ENCODE assay signal across 10 cellular contexts in genomic region chr4:139951051-139951450, GRCh38.
A peak's percentile ranks its signal among the peaks of the same experiment; 100 is the strongest.
DNase-seq lines count a peak whose midpoint lies in the region; ATAC-seq, FAIRE-seq and TF ChIP-seq lines count a peak whose summit lies in the region.
"Had no signal": no experiment of that assay in that cellular context is flagged by ENCODE, and none has a peak within 500 bp of the region (broad histone marks: within the 10 kb centered on the region; RNA-seq: fewer than 3 reads in every experiment).

No MANE protein-coding gene starts in this region.

- no peaks in the 10 kb centered on the region for H3K36me3 ChIP-seq in CD4-positive, alpha-beta memory T cell (ENCODE audit: insufficient read depth, low read length)
- no peaks in the 10 kb centered on the region for H3K36me3 ChIP-seq in keratinocyte (ENCODE audit: control insufficient read depth in 2 of 2, extremely low read depth in 1 of 2, insufficient read depth in 2 of 2, low read length in 2 of 2)
- no peaks in the 10 kb centered on the region for H3K36me3 ChIP-seq in sigmoid colon
- H3K36me3 ChIP-seq: neutrophil, suprapubic skin had no signal

- intact Hi-C loops in CD4-positive, alpha-beta memory T cell (cut with micrococcal nuclease): no loop called here
- intact Hi-C loops in activated CD4-positive, alpha-beta memory T cell treated with anti-CD3 and anti-CD28 coated beads for 36 hours (cut with micrococcal nuclease): loop anchor here (1.0 to 2.0 kb wide), 2 partner anchors 93 to 294 kb away; no protein-coding TSS in a partner anchor
- intact Hi-C loops in sigmoid colon (cut with DNase I): no loop called here

- 72 to 88% methylated on average over 2 of the region's 2 CpGs for WGBS in sigmoid colon, 2 donors

- no peak for DNase-seq in CD4-positive, alpha-beta memory T cell
- DNase-seq in activated CD4-positive, alpha-beta memory T cell treated with anti-CD3 and anti-CD28 coated beads for 36 hours: peak; percentile 49
- DNase-seq in keratinocyte (ENCODE audit: low read depth, low spot score) (no peak), NCI-H146 (lab: John Stamatoyannopoulos, UW) (no peak), RWPE1 (ENCODE audit: low spot score) (no peak), sigmoid colon (no peak), GM10266 (ENCODE audit: extremely low spot score) (no peak)

- H3K9me1 ChIP-seq in keratinocyte (ENCODE audit: control insufficient read depth, extremely low read depth, insufficient read depth, low read length): no peaks in the 10 kb centered on the region

- no peak overlapping the region for H3K4me3 ChIP-seq in CD4-positive, alpha-beta memory T cell (ENCODE audit: low read length in 2 of 2)
- H3K4me3 ChIP-seq in keratinocyte (ENCODE audit: control insufficient read depth in 2 of 3, extremely low read depth in 1 of 3, insufficient read depth in 2 of 3, low read depth in 1 of 3, low read length in 3 of 3) (no peak overlapping the region), sigmoid colon (no peak overlapping the region)
- H3K4me3 ChIP-seq: suprapubic skin had no signal

- H3K4me1 ChIP-seq in CD4-positive, alpha-beta memory T cell (ENCODE audit: insufficient read depth, low read length): no peaks in the 10 kb centered on the region
- peaks cover 5% of the 10 kb centered on the region for H3K4me1 ChIP-seq in keratinocyte (ENCODE audit: control insufficient read depth, extremely low read depth, insufficient read depth, low read length)
- peaks cover 0 to 15% (median 10%) of the 10 kb centered on the region in 4 donors for H3K4me1 ChIP-seq in sigmoid colon

- no peaks in the 10 kb centered on the region for H3K36me3 Mint-ChIP-seq in CD4-positive, alpha-beta memory T cell
- no peaks in the 10 kb centered on the region for H3K36me3 Mint-ChIP-seq in activated CD4-positive, alpha-beta memory T cell treated with anti-CD3 and anti-CD28 coated beads for 36 hours

- no peak overlapping the region for H3K9ac ChIP-seq in keratinocyte (ENCODE audit: control insufficient read depth, extremely low read depth, insufficient read depth, low read length)

- TF ChIP-seq CTCF in keratinocyte (optimal IDR thresholded peaks at IDR 0.05 in 1 of 3, IDR thresholded peaks at IDR 0.05 in 1 of 3, conservative IDR thresholded peaks at IDR 0.05 in 1 of 3; ENCODE audit: extremely low read depth in 1 of 3, insufficient read depth in 2 of 3, low read length in 3 of 3) (no peak), RWPE1 (conservative IDR thresholded peaks at IDR 0.05; ENCODE audit: low read depth) (no peak), sigmoid colon (IDR thresholded peaks at IDR 0.05) (no peak), GM10266 (IDR thresholded peaks at IDR 0.05; ENCODE audit: control insufficient read depth, insufficient read depth, low read depth, missing control alignments) (no peak)

- peaks cover 3 to 6% of the 10 kb centered on the region in 2 donors for H3K27me3 Mint-ChIP-seq in CD4-positive, alpha-beta memory T cell
- peaks cover 2% of the 10 kb centered on the region for H3K27me3 Mint-ChIP-seq in activated CD4-positive, alpha-beta memory T cell treated with anti-CD3 and anti-CD28 coated beads for 36 hours

- no peaks in the 10 kb centered on the region for H3K9me3 ChIP-seq in CD4-positive, alpha-beta memory T cell (ENCODE audit: control insufficient read depth in 1 of 2, low read length in 2 of 2)
- H3K9me3 ChIP-seq in keratinocyte (ENCODE audit: control insufficient read depth, low read depth, low read length): no peaks in the 10 kb centered on the region
- no peaks in the 10 kb centered on the region for H3K9me3 ChIP-seq in sigmoid colon
- H3K9me3 ChIP-seq: neutrophil, suprapubic skin had no signal

- H4K20me1 ChIP-seq in keratinocyte (ENCODE audit: control insufficient read depth, extremely low read depth, insufficient read depth, low read length): no peaks in the 10 kb centered on the region

- H3K27ac Mint-ChIP-seq in CD4-positive, alpha-beta memory T cell: peak overlapping the region in 4 of 7 donors; percentile 0 to 41 (median 6)
- H3K27ac Mint-ChIP-seq in activated CD4-positive, alpha-beta memory T cell treated with anti-CD3 and anti-CD28 coated beads for 36 hours: peak overlapping the region; percentile 36

- dilution Hi-C loops in keratinocyte (cut with MboI; ENCODE audit: extremely low pct_ligation_motif_present, low sequenced_read_pairs): no loop called here

- CTCF ChIA-PET in CD4-positive, alpha-beta memory T cell (lab: Charles Lee; ENCODE audit: partially characterized antibody): no interaction called here
- CTCF ChIA-PET in activated CD4-positive, alpha-beta memory T cell treated with anti-CD3 and anti-CD28 coated beads for 36 hours (lab: Charles Lee): interaction anchor here (1.9 kb wide), 1 partner anchor 302 kb away, joined by 7 read pairs; no protein-coding TSS in a partner anchor
- CTCF ChIA-PET in RWPE1 (lab: Yijun Ruan, JAX): interaction anchor here (0.6 kb wide), 1 partner anchor 301 kb away, joined by 3 read pairs; no protein-coding TSS in a partner anchor

- no peaks in the 10 kb centered on the region for H3K79me2 ChIP-seq in keratinocyte (ENCODE audit: control insufficient read depth, insufficient read depth, low read length)

- POLR2A ChIA-PET in CD4-positive, alpha-beta memory T cell (lab: Charles Lee; ENCODE audit: partially characterized antibody): no interaction called here
- POLR2A ChIA-PET in activated CD4-positive, alpha-beta memory T cell treated with anti-CD3 and anti-CD28 coated beads for 36 hours (lab: Charles Lee): no interaction called here
- POLR2A ChIA-PET in RWPE1 (lab: Yijun Ruan, JAX; ENCODE audit: low non-redundant PET): no interaction called here

- no peaks in the 10 kb centered on the region for H3K27me3 ChIP-seq in CD4-positive, alpha-beta memory T cell (ENCODE audit: insufficient read depth, low read length)
- H3K27me3 ChIP-seq in keratinocyte (ENCODE audit: control insufficient read depth, extremely low read depth, insufficient read depth, low read length) (peaks cover 4% of the 10 kb centered on the region), sigmoid colon (no peaks in the 10 kb centered on the region)
- H3K27me3 ChIP-seq: neutrophil, suprapubic skin had no signal

- FAIRE-seq in keratinocyte (lab: Jason Lieb, UNC): peak; percentile 84

- no peak for TF ChIP-seq EP300 in sigmoid colon (IDR thresholded peaks at IDR 0.05)

- no peak overlapping the region for H3K27ac ChIP-seq in CD4-positive, alpha-beta memory T cell (ENCODE audit: low read depth, low read length)
- no peak overlapping the region for H3K27ac ChIP-seq in keratinocyte (ENCODE audit: control insufficient read depth, insufficient read depth, low read length)
- no peak overlapping the region for H3K27ac ChIP-seq in RWPE1
- H3K27ac ChIP-seq in sigmoid colon: no peak overlapping the region
- H3K27ac ChIP-seq: neutrophil, suprapubic skin had no signal

- no peak overlapping the region for H3K4me2 ChIP-seq in keratinocyte (ENCODE audit: control insufficient read depth, extremely low read depth, insufficient read depth, low read depth, low read length)

- ATAC-seq in HG02642 (IDR thresholded peaks at IDR 0.05; ENCODE audit: poor library complexity, unreplicated experiment): peak; percentile 20

- TF ChIP-seq POLR2A in sigmoid colon (IDR thresholded peaks at IDR 0.05): no peak

- H3K4me1 Mint-ChIP-seq in CD4-positive, alpha-beta memory T cell: peaks cover 11 to 14% (median 13%) of the 10 kb centered on the region in 4 donors
- peaks cover 15% of the 10 kb centered on the region for H3K4me1 Mint-ChIP-seq in activated CD4-positive, alpha-beta memory T cell treated with anti-CD3 and anti-CD28 coated beads for 36 hours (ENCODE audit: low read depth)

- no peak overlapping the region for H2AFZ ChIP-seq in keratinocyte (ENCODE audit: control insufficient read depth, low read length)

- peaks cover 0 to 4% (median 0%) of the 10 kb centered on the region in 8 donors for H3K9me3 Mint-ChIP-seq in CD4-positive, alpha-beta memory T cell
- H3K9me3 Mint-ChIP-seq in activated CD4-positive, alpha-beta memory T cell treated with anti-CD3 and anti-CD28 coated beads for 36 hours: no peaks in the 10 kb centered on the region

- H3K4me3 Mint-ChIP-seq in CD4-positive, alpha-beta memory T cell: peak overlapping the region in 3 of 8 donors; percentile 12 to 37 (median 35)
- no peak overlapping the region for H3K4me3 Mint-ChIP-seq in activated CD4-positive, alpha-beta memory T cell treated with anti-CD3 and anti-CD28 coated beads for 36 hours
